8 cellular contexts compared by ENCODE assay signal in the genomic region with DNA sequence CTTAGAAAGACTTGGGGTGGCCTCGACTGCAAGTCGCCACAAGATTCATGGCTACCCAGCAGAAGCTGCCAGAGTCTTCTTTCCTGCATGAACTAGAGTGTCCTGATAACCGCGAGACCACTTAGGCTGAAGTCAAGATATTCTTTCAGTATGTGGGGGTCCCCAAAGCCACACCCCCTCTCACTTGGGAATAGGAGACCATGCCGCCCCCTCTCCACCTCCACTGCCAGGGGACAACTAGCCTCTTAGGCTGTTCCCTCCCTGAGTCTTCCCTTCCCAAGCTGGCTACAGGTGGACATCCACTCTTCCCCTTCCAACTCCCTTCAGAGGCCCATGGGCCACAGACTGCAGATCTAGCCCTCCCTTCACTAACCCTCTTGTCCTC. TPM values are rescaled to one million over a fixed set of nuclear protein-coding genes. Genes with fewer than 3 reads are reported as not detected.
A peak's percentile ranks its signal among the peaks of the same experiment; 100 is the strongest.
DNase-seq lines count a peak whose midpoint lies in the region; ATAC-seq and TF ChIP-seq lines count a peak whose summit lies in the region.
"Had no signal": no experiment of that assay in that cellular context is flagged by ENCODE, and none has a peak within 500 bp of the region (broad histone marks: within the 10 kb centered on the region; RNA-seq: fewer than 3 reads in every experiment).

No MANE protein-coding gene starts in this region.

- peak overlapping the region; percentile 92 for H3K27ac Mint-ChIP-seq in WTC11

- TF ChIP-seq CTCF in HEK293 (tag by site-specific recombination; IDR thresholded peaks at IDR 0.05) (no peak), WTC11 (IDR thresholded peaks at IDR 0.05) (no peak), heart right ventricle (IDR thresholded peaks at IDR 0.05) (no peak), smooth muscle cell (IDR thresholded peaks at IDR 0.05; ENCODE audit: borderline replicate concordance, insufficient read depth, poor library complexity, severe bottlenecking) (no peak), foreskin fibroblast (IDR thresholded peaks at IDR 0.05; ENCODE audit: low read depth, low read length) (no peak)

- H3K4me1 Mint-ChIP-seq in WTC11: peaks cover 35% of the 10 kb centered on the region

- H3K27ac ChIP-seq in HEK293 (ENCODE audit: extremely low read depth, low read depth, low read length) (no peak overlapping the region), heart right ventricle (peak overlapping the region in 6 of 10 donors; percentile 60 to 96 (median 93)), smooth muscle cell (ENCODE audit: low read depth) (peak overlapping the region; percentile 48)

- H3K36me3 ChIP-seq in HEK293 (ENCODE audit: control insufficient read depth in 2 of 2, insufficient read depth in 1 of 2, low read length in 2 of 2): peaks cover 0 to 12% of the 10 kb centered on the region in 2 experiments; a peak in 1 of 3 replicates
- H3K36me3 ChIP-seq in heart right ventricle: no peaks in the 10 kb centered on the region
- H3K36me3 ChIP-seq in smooth muscle cell (ENCODE audit: low read depth): no peaks in the 10 kb centered on the region

- H3K4me1 ChIP-seq in HEK293 (ENCODE audit: control insufficient read depth, insufficient read depth, low read length) (no peaks in the 10 kb centered on the region), heart right ventricle (peaks cover 3 to 78% (median 62%) of the 10 kb centered on the region in 9 donors), smooth muscle cell (ENCODE audit: low read depth) (peaks cover 9% of the 10 kb centered on the region)

- H2AFZ ChIP-seq in smooth muscle cell (ENCODE audit: low read depth): no peak overlapping the region

- intact Hi-C loops in heart right ventricle (cut with DNase I): loop anchor here in 5 of 10 donors (5.0 kb wide), 2 partner anchors 46 to 51 kb away; no protein-coding TSS in a partner anchor

- no peak for DNase-seq in WTC11 (ENCODE audit: low spot score)
- no peak for DNase-seq in heart right ventricle
- DNase-seq in smooth muscle cell (lab: John Stamatoyannopoulos, UW; ENCODE audit: unreplicated experiment): no peak
- DNase-seq in foreskin fibroblast: no peak
- DNase-seq in NCI-H524 (lab: John Stamatoyannopoulos, UW): no peak
- DNase-seq: GF-D8 had no signal

- WGBS in heart right ventricle, 2 donors: 93 to 97% methylated on average over 5 of the region's 5 CpGs
- WGBS in smooth muscle cell (ENCODE audit: low lambda C conversion rate): 99% methylated on average over 5 of the region's 5 CpGs

- H3K9me3 ChIP-seq in HEK293 (ENCODE audit: control insufficient read depth, insufficient read depth, low read depth, low read length) (no peaks in the 10 kb centered on the region), heart right ventricle (no peaks in the 10 kb centered on the region), smooth muscle cell (replicated peaks; ENCODE audit: low read depth) (no peaks in the 10 kb centered on the region)

- peaks cover 2% of the 10 kb centered on the region for H3F3A ChIP-seq in smooth muscle cell (ENCODE audit: low read depth)

- peaks cover 27% of the 10 kb centered on the region for H4K20me1 ChIP-seq in smooth muscle cell (ENCODE audit: low read depth)

- H3K27me3 ChIP-seq in heart right ventricle: no peaks in the 10 kb centered on the region
- H3K27me3 ChIP-seq in smooth muscle cell (ENCODE audit: low read depth): no peaks in the 10 kb centered on the region

- H3K27me3 Mint-ChIP-seq in WTC11 (ENCODE audit: low read depth): peaks cover 5% of the 10 kb centered on the region

- POLR2A ChIA-PET in HEK293 (lab: Yijun Ruan, JAX) (interaction anchor here (1.3 kb wide), 1 partner anchor 16 kb away, joined by 3 read pairs; no protein-coding TSS in a partner anchor), WTC11 (lab: Charles Lee) (no interaction called here)

- H3K36me3 Mint-ChIP-seq in WTC11: peaks cover 9% of the 10 kb centered on the region; the same call in 1 of the 2 replicates

- H3K9me3 Mint-ChIP-seq in WTC11: no peaks in the 10 kb centered on the region

- no peak overlapping the region for H3K4me3 ChIP-seq in HEK293 (ENCODE audit: low read depth, low read length)
- no peak overlapping the region for H3K4me3 ChIP-seq in heart right ventricle
- no peak overlapping the region for H3K4me3 ChIP-seq in smooth muscle cell
- no peak overlapping the region for H3K4me3 ChIP-seq in foreskin fibroblast (ENCODE audit: low read depth in 1 of 2, low read length in 2 of 2)

- H3K9ac ChIP-seq in smooth muscle cell (ENCODE audit: low read depth): no peak overlapping the region

- no peak overlapping the region for H3K4me2 ChIP-seq in smooth muscle cell

- ATAC-seq in WTC11 (no peak), heart right ventricle (no peak), HG03025 (IDR thresholded peaks at IDR 0.05; ENCODE audit: low FRiP score, unreplicated experiment) (no peak)

- H3K4me3 Mint-ChIP-seq in WTC11: peak overlapping the region; percentile 98

- peaks cover 27% of the 10 kb centered on the region for H3K79me2 ChIP-seq in smooth muscle cell (ENCODE audit: low read depth)

- CTCF ChIA-PET in HEK293 (lab: Yijun Ruan, JAX) (interaction anchor here (1.2 to 2.8 kb wide), 2 partner anchors 21 to 42 kb away, joined by 3 to 6 read pairs; no protein-coding TSS in a partner anchor), WTC11 (lab: Charles Lee) (no interaction called here)

TF ChIP-seq in HEK293, 187 proteins besides CTCF, POLR2A, EP300 and RAD21:
- TF ChIP-seq ZSCAN30 (tag by site-specific recombination; IDR thresholded peaks at IDR 0.05) (no peak), SCRT2 (tag by site-specific recombination; IDR thresholded peaks at IDR 0.05) (peak; percentile 39; the same call in 1 of the 2 replicates)

TF ChIP-seq in WTC11, 78 proteins besides CTCF, POLR2A, EP300 and RAD21:
- TF ChIP-seq IRF2 (CRISPR knock-in tag; IDR thresholded peaks at IDR 0.05; ENCODE audit: borderline replicate concordance, low read depth) (no peak), PREB (CRISPR knock-in tag; IDR thresholded peaks at IDR 0.05; ENCODE audit: borderline replicate concordance) (no peak), ZBTB43 (CRISPR knock-in tag; IDR thresholded peaks at IDR 0.05) (no peak)
- TF ChIP-seq, protein P1, sequence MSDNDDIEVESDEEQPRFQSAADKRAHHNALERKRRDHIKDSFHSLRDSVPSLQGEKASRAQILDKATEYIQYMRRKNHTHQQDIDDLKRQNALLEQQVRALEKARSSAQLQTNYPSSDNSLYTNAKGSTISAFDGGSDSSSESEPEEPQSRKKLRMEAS (CRISPR knock-in tag; IDR thresholded peaks at IDR 0.05): no peak
- TF ChIP-seq, protein P2, sequence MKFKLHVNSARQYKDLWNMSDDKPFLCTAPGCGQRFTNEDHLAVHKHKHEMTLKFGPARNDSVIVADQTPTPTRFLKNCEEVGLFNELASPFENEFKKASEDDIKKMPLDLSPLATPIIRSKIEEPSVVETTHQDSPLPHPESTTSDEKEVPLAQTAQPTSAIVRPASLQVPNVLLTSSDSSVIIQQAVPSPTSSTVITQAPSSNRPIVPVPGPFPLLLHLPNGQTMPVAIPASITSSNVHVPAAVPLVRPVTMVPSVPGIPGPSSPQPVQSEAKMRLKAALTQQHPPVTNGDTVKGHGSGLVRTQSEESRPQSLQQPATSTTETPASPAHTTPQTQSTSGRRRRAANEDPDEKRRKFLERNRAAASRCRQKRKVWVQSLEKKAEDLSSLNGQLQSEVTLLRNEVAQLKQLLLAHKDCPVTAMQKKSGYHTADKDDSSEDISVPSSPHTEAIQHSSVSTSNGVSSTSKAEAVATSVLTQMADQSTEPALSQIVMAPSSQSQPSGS (CRISPR knock-in tag; IDR thresholded peaks at IDR 0.05; ENCODE audit: borderline replicate concordance, low read depth): no peak

RNA-seq across cellular contexts. Expression of gene CCDC12, which starts 1.3 kb away (rescaled TPM):
- total RNA-seq in WTC11 (2021) (50.3 to 59.1 TPM (median 55.9 TPM) in 3 replicates), heart right ventricle (10 to 100 TPM; 28.8 to 39.9 (median 33.3) TPM), smooth muscle cell (12.5 and 23.9 TPM in 2 replicates)
- polyA plus RNA-seq in heart right ventricle (100 to 1,000 TPM in 1 of 2 donors, 10 to 100 TPM in 1; 86.1 to 137 TPM), smooth muscle cell (52.4 and 69.0 TPM in 2 replicates)

RNA-seq across cellular contexts. Expression of gene NBEAL2, which starts 1.7 kb away (rescaled TPM):
- total RNA-seq in WTC11 (2021) (64.0 to 80.0 TPM (median 64.3 TPM) in 3 replicates), heart right ventricle (10 to 100 TPM in 7 of 10 donors, 1 to 10 TPM in 3; 7.6 to 23.1 (median 10.8) TPM), smooth muscle cell (11.0 and 11.9 TPM in 2 replicates)
- polyA plus RNA-seq in heart right ventricle (10 to 100 TPM; 44.0 to 51.1 TPM), smooth muscle cell (4.1 and 26.8 TPM in 2 replicates)
